Comparison of ENCODE assay signal across 18 cellular contexts in the genomic region with DNA sequence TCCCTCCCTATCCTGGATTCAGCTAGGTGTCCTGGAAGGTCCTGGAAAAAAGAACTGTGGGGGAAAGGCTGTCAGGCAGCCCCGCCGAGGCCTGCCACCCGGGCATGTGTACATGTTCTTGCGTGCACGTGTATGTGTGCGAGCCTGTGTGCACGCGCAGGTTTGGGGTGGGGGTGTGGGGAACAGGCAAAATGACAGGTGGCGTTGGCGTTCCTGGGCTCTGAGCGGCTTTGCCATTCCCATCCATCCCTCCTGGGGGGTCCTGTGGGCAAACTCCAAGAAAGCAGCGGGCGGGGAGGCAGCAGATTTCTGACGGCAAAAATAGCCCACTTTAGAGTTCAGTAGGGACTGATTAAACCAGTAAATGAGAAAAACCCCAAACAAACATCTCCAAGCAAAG. TPM values are rescaled to one million over a fixed set of nuclear protein-coding genes. Genes with fewer than 3 reads are reported as not detected.
"Had no signal": no experiment of that assay in that cellular context is flagged by ENCODE, and none has a peak within 500 bp of the region (broad histone marks: within the 10 kb centered on the region; RNA-seq: fewer than 3 reads in every experiment).

No MANE protein-coding gene starts in this region.

- H3K9me3 ChIP-seq: body of pancreas, lower lobe of right lung, neutrophil, right atrium auricular region, thyroid gland, uterus had no signal

- H3K4me2 ChIP-seq: hepatocyte had no signal

- H3K4me3 ChIP-seq: body of pancreas, hepatocyte, lower lobe of right lung, right atrium auricular region, skin epidermis, thyroid gland, uterus had no signal

- DNase-seq: activated CD4-positive, alpha-beta T cell treated with anti-CD3 and anti-CD28 coated beads for 48 hours; activated naive CD4-positive, alpha-beta T cell; activated T-cell treated with anti-CD3 and anti-CD28 coated beads, Interleukin-2, amount 50 U/mL, for 72 hours; body of pancreas; central memory CD4-positive, alpha-beta T cell; dermis blood vessel endothelial cell; erythroblast; lower lobe of right lung; midbrain; stimulated activated CD4-positive, alpha-beta T cell treated with anti-CD3 and anti-CD28 coated beads, Interleukin-4, amount 100 ng/mL, for 4 hours; thyroid gland; uterus had no signal

- H3K27ac ChIP-seq: body of pancreas, hepatocyte, lower lobe of right lung, neutrophil, right atrium auricular region, skin epidermis, thyroid gland, uterus, VCaP had no signal

- H3K27me3 ChIP-seq: body of pancreas, hepatocyte, neutrophil, right atrium auricular region, thyroid gland, uterus had no signal

- ATAC-seq: activated T-cell treated with anti-CD3 and anti-CD28 coated beads, Interleukin-2, amount 50 U/mL, for 72 hours; body of pancreas; lower lobe of right lung had no signal

- H3K36me3 ChIP-seq: lower lobe of right lung, right atrium auricular region, thyroid gland, uterus had no signal

- H3K4me3 Mint-ChIP-seq: activated T-cell treated with anti-CD3 and anti-CD28 coated beads, Interleukin-2, amount 50 U/mL, for 72 hours; endodermal cell had no signal

- H3K9me3 Mint-ChIP-seq: activated T-cell treated with anti-CD3 and anti-CD28 coated beads, Interleukin-2, amount 50 U/mL, for 72 hours; endodermal cell had no signal

- H3K4me1 ChIP-seq: body of pancreas, lower lobe of right lung, right atrium auricular region, thyroid gland, uterus had no signal

RNA-seq across cellular contexts. Expression of gene EMX1, which starts 35.6 kb away (rescaled TPM):
- total RNA-seq: dermis blood vessel endothelial cell, lower lobe of right lung had no signal
